1 cellular context compared by ENCODE assay signal in genomic region chr11:68212421-68213134, GRCh38.
TF ChIP-seq lines count a peak whose summit lies in the region.

No MANE protein-coding gene starts in this region.

TF ChIP-seq in HEK293, 187 proteins besides CTCF, POLR2A, EP300 and RAD21 (continued from another document):
- TF ChIP-seq PRDM10 (tag by site-specific recombination; IDR thresholded peaks at IDR 0.05) (peak; percentile 26; the same call in 1 of the 2 replicates), BCL11B (tag by site-specific recombination; IDR thresholded peaks at IDR 0.05; ENCODE audit: low read depth) (0 out of 2 replicates have a peak, but pooled peaks have one; percentile 47), ZNF600 (tag by site-specific recombination; IDR thresholded peaks at IDR 0.05) (peak; percentile 56)
